In genomic region chr22:31952094-31952401, GRCh38 we compare ENCODE assay signal across 1 cellular context.
TF ChIP-seq lines count a peak whose summit lies in the region.

No MANE protein-coding gene starts in this region.

TF ChIP-seq in GM23338, 12 proteins besides CTCF, POLR2A, EP300 and RAD21 (continued from another document):
- TF ChIP-seq ZNF462 (CRISPR knock-in tag; IDR thresholded peaks at IDR 0.05) (no peak), STAT1 (IDR thresholded peaks at IDR 0.05; ENCODE audit: unreplicated experiment) (no peak), POLR2AphosphoS5 (IDR thresholded peaks at IDR 0.05; ENCODE audit: low read depth) (no peak), EZH2phosphoT487 (IDR thresholded peaks at IDR 0.05; ENCODE audit: unreplicated experiment) (no peak), NANOG (IDR thresholded peaks at IDR 0.05; ENCODE audit: borderline replicate concordance) (no peak), ZNF331 (CRISPR knock-in tag; IDR thresholded peaks at IDR 0.05; ENCODE audit: low read depth) (no peak)
- TF ChIP-seq, protein P1, sequence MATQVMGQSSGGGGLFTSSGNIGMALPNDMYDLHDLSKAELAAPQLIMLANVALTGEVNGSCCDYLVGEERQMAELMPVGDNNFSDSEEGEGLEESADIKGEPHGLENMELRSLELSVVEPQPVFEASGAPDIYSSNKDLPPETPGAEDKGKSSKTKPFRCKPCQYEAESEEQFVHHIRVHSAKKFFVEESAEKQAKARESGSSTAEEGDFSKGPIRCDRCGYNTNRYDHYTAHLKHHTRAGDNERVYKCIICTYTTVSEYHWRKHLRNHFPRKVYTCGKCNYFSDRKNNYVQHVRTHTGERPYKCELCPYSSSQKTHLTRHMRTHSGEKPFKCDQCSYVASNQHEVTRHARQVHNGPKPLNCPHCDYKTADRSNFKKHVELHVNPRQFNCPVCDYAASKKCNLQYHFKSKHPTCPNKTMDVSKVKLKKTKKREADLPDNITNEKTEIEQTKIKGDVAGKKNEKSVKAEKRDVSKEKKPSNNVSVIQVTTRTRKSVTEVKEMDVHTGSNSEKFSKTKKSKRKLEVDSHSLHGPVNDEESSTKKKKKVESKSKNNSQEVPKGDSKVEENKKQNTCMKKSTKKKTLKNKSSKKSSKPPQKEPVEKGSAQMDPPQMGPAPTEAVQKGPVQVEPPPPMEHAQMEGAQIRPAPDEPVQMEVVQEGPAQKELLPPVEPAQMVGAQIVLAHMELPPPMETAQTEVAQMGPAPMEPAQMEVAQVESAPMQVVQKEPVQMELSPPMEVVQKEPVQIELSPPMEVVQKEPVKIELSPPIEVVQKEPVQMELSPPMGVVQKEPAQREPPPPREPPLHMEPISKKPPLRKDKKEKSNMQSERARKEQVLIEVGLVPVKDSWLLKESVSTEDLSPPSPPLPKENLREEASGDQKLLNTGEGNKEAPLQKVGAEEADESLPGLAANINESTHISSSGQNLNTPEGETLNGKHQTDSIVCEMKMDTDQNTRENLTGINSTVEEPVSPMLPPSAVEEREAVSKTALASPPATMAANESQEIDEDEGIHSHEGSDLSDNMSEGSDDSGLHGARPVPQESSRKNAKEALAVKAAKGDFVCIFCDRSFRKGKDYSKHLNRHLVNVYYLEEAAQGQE (IDR thresholded peaks at IDR 0.05; ENCODE audit: unreplicated experiment) = no peak
